In the genomic region with DNA sequence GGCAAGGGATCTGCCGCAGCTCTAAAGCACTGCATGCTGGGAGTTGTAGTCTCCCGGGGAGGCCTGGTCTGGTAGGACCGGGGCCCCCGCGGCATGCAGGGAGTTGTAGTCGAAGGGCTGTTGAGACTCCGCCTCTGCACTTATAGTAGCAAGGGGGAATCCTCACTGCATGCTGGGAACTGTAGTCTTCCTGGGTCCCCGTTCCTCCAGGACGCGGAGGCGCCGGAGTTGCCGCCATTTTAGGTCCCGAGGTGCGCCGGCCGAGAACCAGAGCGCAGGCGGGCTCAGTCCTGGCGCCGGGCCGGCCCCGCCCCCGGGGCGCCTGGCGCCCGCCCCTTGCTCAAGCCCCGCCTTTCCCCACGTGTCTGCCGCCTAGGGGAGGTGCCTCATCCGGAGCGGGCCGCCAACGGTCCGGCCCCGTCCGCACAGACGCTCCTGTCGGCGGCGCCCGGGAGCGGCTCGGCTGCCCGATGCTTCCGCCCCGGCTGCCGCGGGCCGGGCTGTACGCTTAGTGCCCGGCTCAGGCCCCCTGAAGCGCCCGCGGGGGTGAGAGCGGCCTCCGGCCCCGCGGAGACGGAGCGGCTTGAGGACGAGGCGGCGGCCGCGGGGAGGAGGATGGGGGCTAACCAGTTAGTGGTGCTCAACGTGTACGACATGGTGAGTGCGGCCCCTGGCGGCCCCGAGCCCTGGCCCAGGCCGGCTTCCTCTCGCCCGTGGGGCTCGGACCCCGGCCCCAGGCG, we compare ENCODE assay signal across 8 cellular contexts. TPM values are rescaled to one million over a fixed set of nuclear protein-coding genes. Genes with fewer than 3 reads are reported as not detected.
DNase-seq lines count a peak whose midpoint lies in the region; ATAC-seq and TF ChIP-seq lines count a peak whose summit lies in the region.

A gene (plus strand): TSS at position 428 of the 740 bp plus-strand sequence. CDS start 188 bp downstream, at position 616.

- peak within 1 kb of the TSS; percentile 82 for H3K27ac Mint-ChIP-seq in chondrocyte (ENCODE audit: unreplicated experiment)

- H3K9me3 Mint-ChIP-seq in chondrocyte (ENCODE audit: low read depth): no peaks in the 10 kb centered on the region

- CTCF ChIA-PET in BJ (lab: Yijun Ruan, JAX): interaction anchor here (1.0 to 1.2 kb wide), 3 partner anchors 14 to 145 kb away, joined by 3 to 4 read pairs (median 4); no protein-coding TSS in a partner anchor

- H3K4me3 Mint-ChIP-seq in chondrocyte (ENCODE audit: unreplicated experiment): peak within 1 kb of the TSS; percentile 80

- DNase-seq in BJ (ENCODE audit: low read depth) (peak; percentile 98), GM19238 (ENCODE audit: insufficient read length, low spot score) (peak; percentile 97), NCI-H510A treated with DMSO at 0.1 percent for 48 hours (lab: John Stamatoyannopoulos, UW) (peak; percentile 81), chondrocyte (ENCODE audit: low spot score) (peak; percentile 99), kidney epithelial cell (ENCODE audit: low read depth) (peak; percentile 99)
- peak; percentile 92 to 94 for DNase-seq in activated CD4-positive, alpha-beta T cell treated with anti-CD3 and anti-CD28 coated beads for 24 hours (ENCODE audit: low read depth in 2 of 2)
- DNase-seq in stimulated activated CD4-positive, alpha-beta T cell treated with anti-CD3 and anti-CD28 coated beads, Interleukin-15, amount 100 ng/mL, for 48 hours (ENCODE audit: low read depth in 2 of 2): peak; percentile 96 to 97

- peaks cover 20% of the 10 kb centered on the region for H3K4me1 Mint-ChIP-seq in chondrocyte (ENCODE audit: low read depth)

- no peaks in the 10 kb centered on the region for H3K36me3 ChIP-seq in BJ (ENCODE audit: control insufficient read depth, insufficient read depth, low read length)
- no peaks in the 10 kb centered on the region for H3K36me3 ChIP-seq in kidney epithelial cell (ENCODE audit: control insufficient read depth, insufficient read depth, low read length)

- H3K4me3 ChIP-seq in BJ (ENCODE audit: low read depth, low read length) (peak within 1 kb of the TSS; percentile 64), kidney epithelial cell (ENCODE audit: low read depth, low read length) (peak within 1 kb of the TSS; percentile 80)

- POLR2A ChIA-PET in BJ (lab: Charles Lee): interaction anchor here (0.6 kb wide), 1 partner anchor 42 kb away, joined by 3 read pairs; no protein-coding TSS in a partner anchor

- TF ChIP-seq CTCF in BJ (IDR thresholded peaks at IDR 0.05; ENCODE audit: insufficient read depth, low read depth, low read length): peak; percentile 46
- TF ChIP-seq CTCF in chondrocyte (IDR thresholded peaks at IDR 0.05): peak; percentile 83
- peak; percentile 35 for TF ChIP-seq CTCF in kidney epithelial cell (IDR thresholded peaks at IDR 0.05; ENCODE audit: insufficient read depth, low read length, poor library complexity, severe bottlenecking)

- no peaks in the 10 kb centered on the region for H3K27me3 Mint-ChIP-seq in chondrocyte (ENCODE audit: low read depth)

- ATAC-seq in HG03442 (IDR thresholded peaks at IDR 0.05; ENCODE audit: unreplicated experiment): peak; percentile 94

- no peaks in the 10 kb centered on the region for H3K27me3 ChIP-seq in BJ (ENCODE audit: control insufficient read depth, insufficient read depth, low read length)
- H3K27me3 ChIP-seq in kidney epithelial cell (ENCODE audit: control insufficient read depth, insufficient read depth, low read length): no peaks in the 10 kb centered on the region

- H3K36me3 Mint-ChIP-seq in chondrocyte (ENCODE audit: low read depth): peaks cover 4% of the 10 kb centered on the region

RNA-seq across cellular contexts. Expression of the gene that starts here (rescaled TPM):
- polyA plus RNA-seq in BJ (2011; rRNA removed): 31.1 and 44.7 TPM in 2 replicates
- 22.6 and 27.6 TPM in 2 replicates for polyA minus RNA-seq in BJ (2011; rRNA and poly(A)+ RNA removed)
- total RNA-seq in chondrocyte: 57.2 to 65.6 TPM (median 62.9 TPM) in 3 replicates
- total RNA-seq in kidney epithelial cell: 53.2 and 55.0 TPM in 2 replicates

Comparison
In these comparisons a context has a peak if more than half of its experiments do, and no peak if none do; other contexts are left out.
1. Peak in every context shown above with its lines: DNase-seq, ATAC-seq and H3K4me3 ChIP-seq.